ENCODE assay signal across 8 cellular contexts in genomic region chr1:46394872-46395465, GRCh38. TPM values are rescaled to one million over a fixed set of nuclear protein-coding genes. Genes with fewer than 3 reads are reported as not detected.
DNase-seq lines count a peak whose midpoint lies in the region; ATAC-seq and TF ChIP-seq lines count a peak whose summit lies in the region.

No MANE protein-coding gene starts in this region.

- intact Hi-C loops in lower lobe of right lung (cut with DNase I) = no loop called here

- TF ChIP-seq RAD21 in Ishikawa (IDR thresholded peaks at IDR 0.05; ENCODE audit: low read depth) = no peak

- H3K4me3 ChIP-seq in lower lobe of right lung (peak overlapping the region; percentile 62), stomach smooth muscle (ENCODE audit: low read length in 2 of 2) (peak overlapping the region; percentile 53 to 79), HAP-1 (no peak overlapping the region)

- H3K4me1 ChIP-seq in lower lobe of right lung (peaks cover 17% of the 10 kb centered on the region), stomach smooth muscle (ENCODE audit: control insufficient read depth, insufficient read depth, low read length) (peaks cover 12% of the 10 kb centered on the region), foreskin keratinocyte (no peaks in the 10 kb centered on the region), HAP-1 (no peaks in the 10 kb centered on the region)

- H3K27ac ChIP-seq in caudate nucleus (ENCODE audit: low read depth, low read length) (peak overlapping the region; percentile 58), lower lobe of right lung (peak overlapping the region; percentile 68), stomach smooth muscle (ENCODE audit: low read length) (no peak overlapping the region), foreskin keratinocyte (no peak overlapping the region)

- TF ChIP-seq CTCF in lower lobe of right lung (IDR thresholded peaks at IDR 0.05) = no peak
- no peak for TF ChIP-seq CTCF in foreskin keratinocyte (conservative IDR thresholded peaks at IDR 0.05)

- in situ Hi-C loops in HAP-1 (cut with MboI; ENCODE audit: low sequenced_read_pairs) = no loop called here

- DNase-seq in caudate nucleus (lab: John Stamatoyannopoulos, UW) (peak in 10 of 61 donors; percentile 26 to 73 (median 38)), lower lobe of right lung (no peak), foreskin keratinocyte (no peak), HAP-1 (ENCODE audit: low spot score in 2 of 2) (no peak), DMS 273 treated with DMSO at 0.1 percent for 48 hours (lab: John Stamatoyannopoulos, UW) (no peak), NCI-H2029 (lab: John Stamatoyannopoulos, UW) (no peak)

- peak overlapping the region; percentile 68 to 72 for H3K9ac ChIP-seq in stomach smooth muscle (ENCODE audit: low read length in 2 of 2)

- ATAC-seq in lower lobe of right lung = peak in 1 of 2 donors; percentile 31
- no peak for ATAC-seq in foreskin keratinocyte

- H3K27me3 ChIP-seq in lower lobe of right lung (ENCODE audit: low read depth) (no peaks in the 10 kb centered on the region), stomach smooth muscle (ENCODE audit: control insufficient read depth in 1 of 2, insufficient read depth in 2 of 2, low read length in 2 of 2) (no peaks in the 10 kb centered on the region), foreskin keratinocyte (no peaks in the 10 kb centered on the region), HAP-1 (ENCODE audit: low read depth) (no peaks in the 10 kb centered on the region; the same call in 1 of the 2 replicates)

- H3K9me3 ChIP-seq in lower lobe of right lung (no peaks in the 10 kb centered on the region), stomach smooth muscle (ENCODE audit: control insufficient read depth in 2 of 2, low read length in 2 of 2) (peaks cover 0 to 4% of the 10 kb centered on the region in 2 donors), HAP-1 (peaks cover 2% of the 10 kb centered on the region; the same call in 1 of the 2 replicates)

- no peaks in the 10 kb centered on the region for H3K36me3 ChIP-seq in lower lobe of right lung
- H3K36me3 ChIP-seq in stomach smooth muscle (ENCODE audit: control insufficient read depth in 2 of 2, insufficient read depth in 2 of 2, low read length in 2 of 2) = no peaks in the 10 kb centered on the region
- no peaks in the 10 kb centered on the region for H3K36me3 ChIP-seq in HAP-1 (replicated peaks)

- TF ChIP-seq EP300 in Ishikawa (IDR thresholded peaks at IDR 0.05; ENCODE audit: borderline replicate concordance) = peak; percentile 44; the same call in 1 of the 2 replicates

TF ChIP-seq in Ishikawa, 13 proteins besides CTCF, POLR2A, EP300 and RAD21:
- TF ChIP-seq ZBTB7A (IDR thresholded peaks at IDR 0.05; ENCODE audit: low read depth) (no peak), EGR1 (IDR thresholded peaks at IDR 0.05) (no peak), USF1 (IDR thresholded peaks at IDR 0.05) (no peak), TCF12 (IDR thresholded peaks at IDR 0.05; ENCODE audit: low read depth) (peak; percentile 32; the same call in 1 of the 2 replicates), CREB1 (IDR thresholded peaks at IDR 0.05; ENCODE audit: low read depth) (no peak), NFIC (IDR thresholded peaks at IDR 0.05) (peak; percentile 75), TEAD4 (IDR thresholded peaks at IDR 0.05) (0 out of 2 replicates have a peak, but pooled peaks have one; percentile 6), TAF1 (IDR thresholded peaks at IDR 0.05; ENCODE audit: low read depth) (no peak), YY1 (IDR thresholded peaks at IDR 0.05; ENCODE audit: low read depth) (no peak), CEBPB (IDR thresholded peaks at IDR 0.05) (no peak), FOXM1 (IDR thresholded peaks at IDR 0.05; ENCODE audit: borderline replicate concordance, low read depth) (no peak)
- TF ChIP-seq, protein P1, sequence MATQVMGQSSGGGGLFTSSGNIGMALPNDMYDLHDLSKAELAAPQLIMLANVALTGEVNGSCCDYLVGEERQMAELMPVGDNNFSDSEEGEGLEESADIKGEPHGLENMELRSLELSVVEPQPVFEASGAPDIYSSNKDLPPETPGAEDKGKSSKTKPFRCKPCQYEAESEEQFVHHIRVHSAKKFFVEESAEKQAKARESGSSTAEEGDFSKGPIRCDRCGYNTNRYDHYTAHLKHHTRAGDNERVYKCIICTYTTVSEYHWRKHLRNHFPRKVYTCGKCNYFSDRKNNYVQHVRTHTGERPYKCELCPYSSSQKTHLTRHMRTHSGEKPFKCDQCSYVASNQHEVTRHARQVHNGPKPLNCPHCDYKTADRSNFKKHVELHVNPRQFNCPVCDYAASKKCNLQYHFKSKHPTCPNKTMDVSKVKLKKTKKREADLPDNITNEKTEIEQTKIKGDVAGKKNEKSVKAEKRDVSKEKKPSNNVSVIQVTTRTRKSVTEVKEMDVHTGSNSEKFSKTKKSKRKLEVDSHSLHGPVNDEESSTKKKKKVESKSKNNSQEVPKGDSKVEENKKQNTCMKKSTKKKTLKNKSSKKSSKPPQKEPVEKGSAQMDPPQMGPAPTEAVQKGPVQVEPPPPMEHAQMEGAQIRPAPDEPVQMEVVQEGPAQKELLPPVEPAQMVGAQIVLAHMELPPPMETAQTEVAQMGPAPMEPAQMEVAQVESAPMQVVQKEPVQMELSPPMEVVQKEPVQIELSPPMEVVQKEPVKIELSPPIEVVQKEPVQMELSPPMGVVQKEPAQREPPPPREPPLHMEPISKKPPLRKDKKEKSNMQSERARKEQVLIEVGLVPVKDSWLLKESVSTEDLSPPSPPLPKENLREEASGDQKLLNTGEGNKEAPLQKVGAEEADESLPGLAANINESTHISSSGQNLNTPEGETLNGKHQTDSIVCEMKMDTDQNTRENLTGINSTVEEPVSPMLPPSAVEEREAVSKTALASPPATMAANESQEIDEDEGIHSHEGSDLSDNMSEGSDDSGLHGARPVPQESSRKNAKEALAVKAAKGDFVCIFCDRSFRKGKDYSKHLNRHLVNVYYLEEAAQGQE (IDR thresholded peaks at IDR 0.05; ENCODE audit: low read depth) = no peak
- TF ChIP-seq, protein P2, sequence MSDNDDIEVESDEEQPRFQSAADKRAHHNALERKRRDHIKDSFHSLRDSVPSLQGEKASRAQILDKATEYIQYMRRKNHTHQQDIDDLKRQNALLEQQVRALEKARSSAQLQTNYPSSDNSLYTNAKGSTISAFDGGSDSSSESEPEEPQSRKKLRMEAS (IDR thresholded peaks at IDR 0.05) = no peak; the same call in 1 of the 2 replicates

RNA-seq across cellular contexts. Expression of gene FAAH, which starts 0.9 kb away (rescaled TPM):
- total RNA-seq in lower lobe of right lung (32.4 TPM), foreskin keratinocyte (9.8 and 9.9 TPM in 2 replicates)
- polyA plus RNA-seq in foreskin keratinocyte = 9.2 and 9.4 TPM in 2 replicates

RNA-seq across cellular contexts. Expression of gene NSUN4, which starts 54.4 kb away (rescaled TPM):
- total RNA-seq in lower lobe of right lung (26.9 TPM), foreskin keratinocyte (22.7 and 22.9 TPM in 2 replicates)
- polyA plus RNA-seq in foreskin keratinocyte = 11.8 and 14.0 TPM in 2 replicates

Comparison
In these comparisons a context has a peak if more than half of its experiments do, and no peak if none do; other contexts are left out.
1. H3K27ac ChIP-seq: peak in caudate nucleus (single experiment) and lower lobe of right lung (single experiment); none in stomach smooth muscle (single experiment) and foreskin keratinocyte (single experiment).